27 cellular contexts compared by ENCODE assay signal in the genomic region with DNA sequence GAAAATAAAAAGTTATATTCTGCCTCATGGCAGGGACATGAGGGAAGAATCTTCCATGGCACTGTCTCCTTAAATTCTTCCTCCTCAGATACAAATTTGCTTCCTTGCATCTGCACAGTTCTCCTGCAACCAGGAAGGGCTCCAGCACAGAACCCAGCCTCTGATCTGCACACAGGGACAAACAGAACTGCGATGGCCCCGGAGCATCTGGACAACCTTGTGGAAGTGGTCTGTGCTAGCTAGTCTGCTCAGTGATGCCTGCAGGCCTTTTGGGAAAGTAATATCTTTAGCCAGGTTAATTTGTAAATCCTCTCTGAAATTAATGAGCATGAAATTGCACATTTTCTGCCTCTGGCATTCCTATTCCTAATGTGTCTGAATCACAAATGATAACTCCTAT.
"Had no signal": no experiment of that assay in that cellular context is flagged by ENCODE, and none has a peak within 500 bp of the region (broad histone marks: within the 10 kb centered on the region; RNA-seq: fewer than 3 reads in every experiment).

No MANE protein-coding gene starts in this region.

- H3K9me3 Mint-ChIP-seq: mesothelial cell of epicardium; naive B cell; natural killer cell; stimulated activated naive B cell treated with anti-CD40 and anti-IgM and Interleukin-4, amounts not matched to agents 10 μg/mL and 1 μg/mL and 100 μg/mL, for 72 hours had no signal

- H3K4me1 ChIP-seq: left ventricle myocardium inferior, prostate gland, testis, transverse colon, upper lobe of left lung, vagina had no signal

- H3K27me3 ChIP-seq: ovary, stomach, testis, thyroid gland, transverse colon, upper lobe of left lung, vagina had no signal

- H3K4me1 Mint-ChIP-seq: natural killer cell had no signal

- H3K36me3 Mint-ChIP-seq: mesothelial cell of epicardium; naive B cell; natural killer cell; stimulated activated naive B cell treated with anti-CD40 and anti-IgM and Interleukin-4, amounts not matched to agents 10 μg/mL and 1 μg/mL and 100 μg/mL, for 72 hours had no signal

- H3K4me3 Mint-ChIP-seq: mesothelial cell of epicardium; naive B cell; natural killer cell; stimulated activated naive B cell treated with anti-CD40 and anti-IgM and Interleukin-4, amounts not matched to agents 10 μg/mL and 1 μg/mL and 100 μg/mL, for 72 hours had no signal

- H3K9me3 ChIP-seq: left ventricle myocardium inferior, ovary, prostate gland, stomach, testis, thyroid gland, transverse colon, upper lobe of left lung, vagina had no signal

- H3K4me3 ChIP-seq: left ventricle myocardium inferior, lung, ovary, prostate gland, skin epidermis, stomach, testis, thyroid gland, transverse colon, upper lobe of left lung, vagina had no signal

- ATAC-seq: left colon; natural killer cell; right cardiac atrium; sciatic nerve; stimulated activated naive B cell treated with anti-CD40 and anti-IgM and Interleukin-4, amounts not matched to agents 10 μg/mL and 1 μg/mL and 100 μg/mL, for 72 hours; stimulated activated naive CD8-positive, alpha-beta T cell treated with anti-CD3 and anti-CD28 coated beads, Interleukin-15, Interleukin-2, amounts not matched to agents 100 U/mL and 50 U/mL, for 24 hours had no signal

- H3K27me3 Mint-ChIP-seq: naive B cell had no signal

- H3K27ac Mint-ChIP-seq: mesothelial cell of epicardium; naive B cell; natural killer cell; stimulated activated naive B cell treated with anti-CD40 and anti-IgM and Interleukin-4, amounts not matched to agents 10 μg/mL and 1 μg/mL and 100 μg/mL, for 72 hours had no signal

- H3K27ac ChIP-seq: left ventricle myocardium inferior, ovary, prostate gland, skin epidermis, stomach, testis, thyroid gland, transverse colon, upper lobe of left lung, vagina had no signal

- H3K36me3 ChIP-seq: left ventricle myocardium inferior, ovary, prostate gland, stomach, thyroid gland, transverse colon, upper lobe of left lung, vagina had no signal

- DNase-seq: hippocampal formation; left colon; left ventricle myocardium inferior; mesendoderm; naive B cell; natural killer cell; ovary; posterior cingulate gyrus; retina; right cardiac atrium; stimulated activated CD4-positive, alpha-beta T cell treated with anti-CD3 and anti-CD28 coated beads, Interleukin-12 subunit alpha, Interleukin-12 subunit beta, amount 100 ng/mL, for 4 hours; stimulated activated CD4-positive, alpha-beta T cell treated with anti-CD3 and anti-CD28 coated beads, Interleukin-15, amount 100 ng/mL, for 24 hours; stimulated activated CD4-positive, alpha-beta T cell treated with anti-CD3 and anti-CD28 coated beads, Interleukin-2, amount 100 ng/mL, for 24 hours; stimulated activated CD4-positive, alpha-beta T cell treated with anti-CD3 and anti-CD28 coated beads, Interleukin-4, amount 100 ng/mL, for 1 hour; stimulated activated naive B cell treated with anti-CD40 and anti-IgM and Interleukin-4, amounts not matched to agents 10 μg/mL and 1 μg/mL and 100 μg/mL, for 72 hours; stimulated activated naive CD8-positive, alpha-beta T cell treated with anti-CD3 and anti-CD28 coated beads, Interleukin-15, Interleukin-2, amounts not matched to agents 100 U/mL and 50 U/mL, for 24 hours; stomach; testis; transverse colon; upper lobe of left lung had no signal
